2 cellular contexts compared by ENCODE assay signal in genomic region chr17:21416471-21416981, GRCh38. TPM values are rescaled to one million over a fixed set of nuclear protein-coding genes. Genes with fewer than 3 reads are reported as not detected.
"Had no signal": no experiment of that assay in that cellular context is flagged by ENCODE, and none has a peak within 500 bp of the region (broad histone marks: within the 10 kb centered on the region; RNA-seq: fewer than 3 reads in every experiment).

No MANE protein-coding gene starts in this region.

RNA-seq across cellular contexts. Expression of gene KCNJ12, which starts 40.4 kb away (rescaled TPM):
- total RNA-seq: mammary epithelial cell; naive thymus-derived CD8-positive, alpha-beta T cell had no signal
